15 cellular contexts compared by ENCODE assay signal in genomic region chr3:71173421-71173975, GRCh38.
DNase-seq lines count a peak whose midpoint lies in the region; ATAC-seq and TF ChIP-seq lines count a peak whose summit lies in the region.
"Had no signal": no experiment of that assay in that cellular context is flagged by ENCODE, and none has a peak within 500 bp of the region (broad histone marks: within the 10 kb centered on the region; RNA-seq: fewer than 3 reads in every experiment).

No MANE protein-coding gene starts in this region.

- peak overlapping the region in 1 of 8 donors; percentile 33 for H3K4me3 Mint-ChIP-seq in CD4-positive, alpha-beta memory T cell
- no peak overlapping the region for H3K4me3 Mint-ChIP-seq in activated T-helper 17 cell treated with anti-CD3 and anti-CD28 coated beads, Interleukin-2, amount 50 U/mL, for 72 hours
- H3K4me3 Mint-ChIP-seq: WTC11 had no signal

- H3K4me1 Mint-ChIP-seq in CD4-positive, alpha-beta memory T cell, result peaks cover 5 to 16% (median 10%) of the 10 kb centered on the region in 4 donors
- H3K4me1 Mint-ChIP-seq in activated T-helper 17 cell treated with anti-CD3 and anti-CD28 coated beads, Interleukin-2, amount 50 U/mL, for 72 hours, result peaks cover 6% of the 10 kb centered on the region

- H3K9me3 ChIP-seq in CD4-positive, alpha-beta memory T cell (ENCODE audit: control insufficient read depth in 1 of 2, low read length in 2 of 2), result no peaks in the 10 kb centered on the region
- H3K9me3 ChIP-seq in breast epithelium, result no peaks in the 10 kb centered on the region
- H3K9me3 ChIP-seq: SJSA1 had no signal

- H3K9me3 Mint-ChIP-seq in CD4-positive, alpha-beta memory T cell, result no peaks in the 10 kb centered on the region
- H3K9me3 Mint-ChIP-seq in activated T-helper 17 cell treated with anti-CD3 and anti-CD28 coated beads, Interleukin-2, amount 50 U/mL, for 72 hours, result no peaks in the 10 kb centered on the region
- H3K9me3 Mint-ChIP-seq: WTC11 had no signal

- no peaks in the 10 kb centered on the region for H3K27me3 ChIP-seq in CD4-positive, alpha-beta memory T cell (ENCODE audit: insufficient read depth, low read length)
- no peaks in the 10 kb centered on the region for H3K27me3 ChIP-seq in breast epithelium
- H3K27me3 ChIP-seq: SJSA1 had no signal

- peak; percentile 86 for ATAC-seq in sciatic nerve
- ATAC-seq in GM21360 (IDR thresholded peaks at IDR 0.05; ENCODE audit: unreplicated experiment), result no peak
- ATAC-seq in activated T-helper 17 cell treated with anti-CD3 and anti-CD28 coated beads, Interleukin-2, amount 50 U/mL, for 72 hours (replicated peaks), result no peak
- ATAC-seq: WTC11 had no signal

- no peak overlapping the region for H3K4me3 ChIP-seq in CD4-positive, alpha-beta memory T cell (ENCODE audit: low read length in 2 of 2)
- H3K4me3 ChIP-seq in fibroblast of villous mesenchyme (ENCODE audit: low read depth, low read length) (no peak overlapping the region), breast epithelium (no peak overlapping the region)
- H3K4me3 ChIP-seq: SJSA1 had no signal

- POLR2A ChIA-PET in CD4-positive, alpha-beta memory T cell (lab: Charles Lee; ENCODE audit: partially characterized antibody), result no interaction called here

- CTCF ChIA-PET in CD4-positive, alpha-beta memory T cell (lab: Charles Lee; ENCODE audit: partially characterized antibody), result no interaction called here

- H3K4me1 ChIP-seq in CD4-positive, alpha-beta memory T cell (ENCODE audit: insufficient read depth, low read length), result no peaks in the 10 kb centered on the region
- no peaks in the 10 kb centered on the region for H3K4me1 ChIP-seq in breast epithelium

- no peaks in the 10 kb centered on the region for H3K36me3 ChIP-seq in CD4-positive, alpha-beta memory T cell (ENCODE audit: insufficient read depth, low read length)
- H3K36me3 ChIP-seq in breast epithelium, result no peaks in the 10 kb centered on the region
- H3K36me3 ChIP-seq: SJSA1 had no signal

- no peak for DNase-seq in CD4-positive, alpha-beta memory T cell
- DNase-seq in LHCN-M2 (ENCODE audit: low read depth) (peak; percentile 53), fibroblast of villous mesenchyme (ENCODE audit: low read depth) (peak; percentile 70), sciatic nerve (ENCODE audit: low spot score) (no peak), breast epithelium (ENCODE audit: low spot score in 2 of 2) (no peak)
- DNase-seq in stimulated activated CD4-positive, alpha-beta T cell treated with anti-CD3 and anti-CD28 coated beads, Interleukin-15, amount 100 ng/mL, for 24 hours, result no peak
- DNase-seq: DMS79; effector memory CD4-positive, alpha-beta T cell; NCI-H1417; NCI-H526; small intestine had no signal

- H3K36me3 Mint-ChIP-seq in CD4-positive, alpha-beta memory T cell, result peaks cover 32 to 55% of the 10 kb centered on the region in 2 donors
- peaks cover 42% of the 10 kb centered on the region for H3K36me3 Mint-ChIP-seq in activated T-helper 17 cell treated with anti-CD3 and anti-CD28 coated beads, Interleukin-2, amount 50 U/mL, for 72 hours (ENCODE audit: low read depth)
- H3K36me3 Mint-ChIP-seq: WTC11 had no signal

- no peak for TF ChIP-seq POLR2A in breast epithelium (IDR thresholded peaks at IDR 0.05)

- no peak overlapping the region for H3K27ac ChIP-seq in CD4-positive, alpha-beta memory T cell (ENCODE audit: low read depth, low read length)
- peak overlapping the region in 1 of 2 donors; percentile 57 for H3K27ac ChIP-seq in breast epithelium
- H3K27ac ChIP-seq: SJSA1 had no signal

- TF ChIP-seq CTCF in fibroblast of villous mesenchyme (IDR thresholded peaks at IDR 0.05; ENCODE audit: insufficient read depth, low read depth, low read length), result no peak
- TF ChIP-seq CTCF in breast epithelium (IDR thresholded peaks at IDR 0.05), result no peak

- H3K27me3 Mint-ChIP-seq in CD4-positive, alpha-beta memory T cell, result no peaks in the 10 kb centered on the region
- no peaks in the 10 kb centered on the region for H3K27me3 Mint-ChIP-seq in activated T-helper 17 cell treated with anti-CD3 and anti-CD28 coated beads, Interleukin-2, amount 50 U/mL, for 72 hours

- peak overlapping the region in 4 of 7 donors; percentile 17 to 77 (median 38) for H3K27ac Mint-ChIP-seq in CD4-positive, alpha-beta memory T cell
- no peak overlapping the region for H3K27ac Mint-ChIP-seq in activated T-helper 17 cell treated with anti-CD3 and anti-CD28 coated beads, Interleukin-2, amount 50 U/mL, for 72 hours

- intact Hi-C loops in CD4-positive, alpha-beta memory T cell (cut with micrococcal nuclease), result no loop called here
- intact Hi-C loops in sciatic nerve (cut with DNase I), result no loop called here
- intact Hi-C loops in breast epithelium (cut with DNase I; ENCODE audit: low total_unique reads), result no loop called here

Comparison
In these comparisons a context has a peak if more than half of its experiments do, and no peak if none do; other contexts are left out.
1. DNase-seq: peak in LHCN-M2 (single experiment) and fibroblast of villous mesenchyme (single experiment); none in CD4-positive, alpha-beta memory T cell (0 of 5), sciatic nerve (single experiment), stimulated activated CD4-positive, alpha-beta T cell treated with anti-CD3 and anti-CD28 coated beads, Interleukin-15, amount 100 ng/mL, for 24 hours (single experiment) and breast epithelium (0 of 2).